9 cellular contexts compared by ENCODE assay signal in genomic region chr4:6469898-6470501, GRCh38. TPM values are rescaled to one million over a fixed set of nuclear protein-coding genes. Genes with fewer than 3 reads are reported as not detected.
A peak's percentile ranks its signal among the peaks of the same experiment; 100 is the strongest.
DNase-seq lines count a peak whose midpoint lies in the region; ATAC-seq and TF ChIP-seq lines count a peak whose summit lies in the region.
"Had no signal": no experiment of that assay in that cellular context is flagged by ENCODE, and none has a peak within 500 bp of the region (broad histone marks: within the 10 kb centered on the region; RNA-seq: fewer than 3 reads in every experiment).

No MANE protein-coding gene starts in this region.

- no peaks in the 10 kb centered on the region for H3F3A ChIP-seq in PC-3 (ENCODE audit: low read length, unreplicated experiment)

- peak overlapping the region; percentile 89 for H3K18ac ChIP-seq in neuronal stem cell (ENCODE audit: low read length)

- intact Hi-C loops in A673 (cut with micrococcal nuclease; ENCODE audit: unreplicated experiment) (no loop called here), PC-3 (cut with micrococcal nuclease) (no loop called here), left colon (cut with DNase I, micrococcal nuclease) (no loop called here), aorta (cut with DNase I) (no loop called here)

- peak overlapping the region; percentile 16 for H2BK120ac ChIP-seq in neuronal stem cell (ENCODE audit: low read depth, low read length)

- no peak overlapping the region for H4K91ac ChIP-seq in neuronal stem cell (ENCODE audit: low read depth, low read length, poor library complexity)

- no peaks in the 10 kb centered on the region for H3K79me1 ChIP-seq in neuronal stem cell (ENCODE audit: low read depth, low read length)

- POLR2A ChIA-PET in A673 (lab: Charles Lee; ENCODE audit: low non-redundant PET) (no interaction called here), PC-3 (lab: Charles Lee; ENCODE audit: unreplicated experiment) (interaction anchor here (0.6 kb wide), 1 partner anchor 138 kb away, joined by 3 read pairs; no protein-coding TSS in a partner anchor)

- H3K9me3 ChIP-seq in A673 (ENCODE audit: low read depth, low read length, poor library complexity, severe bottlenecking) (no peaks in the 10 kb centered on the region), PC-3 (ENCODE audit: low read length) (no peaks in the 10 kb centered on the region), fibroblast of lung (ENCODE audit: control insufficient read depth, insufficient read depth, low read depth, low read length) (no peaks in the 10 kb centered on the region), neuronal stem cell (replicated peaks in 1 of 2; ENCODE audit: control insufficient read depth in 2 of 2, insufficient read depth in 1 of 2, low read depth in 1 of 2, low read length in 2 of 2) (no peaks in the 10 kb centered on the region), aorta (ENCODE audit: control insufficient read depth, low read length) (no peaks in the 10 kb centered on the region)

- no peak overlapping the region for H2BK5ac ChIP-seq in neuronal stem cell (ENCODE audit: low read length)

- ATAC-seq in PC-3 (no peak), left colon (no peak), aorta (ENCODE audit: low FRiP score) (no peak), HG02763 (IDR thresholded peaks at IDR 0.05; ENCODE audit: unreplicated experiment) (no peak)

- CTCF ChIA-PET in A673 (lab: Charles Lee) (no interaction called here), PC-3 (lab: Charles Lee) (no interaction called here)

- H3K4me2 ChIP-seq in PC-3 (ENCODE audit: low read length) (peak overlapping the region; percentile 86), fibroblast of lung (ENCODE audit: extremely low read depth, insufficient read depth, low read length) (peak overlapping the region; percentile 59), neuronal stem cell (ENCODE audit: insufficient read depth, low read length, poor library complexity, severe bottlenecking) (peak overlapping the region; percentile 88)

- H4K20me1 ChIP-seq in PC-3 (ENCODE audit: low read length), result no peaks in the 10 kb centered on the region
- H4K20me1 ChIP-seq in fibroblast of lung (ENCODE audit: control insufficient read depth, extremely low read depth, insufficient read depth, low read length), result no peaks in the 10 kb centered on the region

- no CpG with 5 or more reads among the region's 18 CpGs for WGBS in neuronal stem cell (ENCODE audit: extremely low coverage in 2 of 2, insufficient read length in 2 of 2, insufficient replicate concordance in 1 of 2), 2 donors
- WGBS in aorta, 2 donors, result 58 to 68% methylated on average over 18 of the region's 18 CpGs

- H3K79me2 ChIP-seq in PC-3 (ENCODE audit: low read length), result peaks cover 16% of the 10 kb centered on the region
- no peaks in the 10 kb centered on the region for H3K79me2 ChIP-seq in fibroblast of lung (ENCODE audit: control insufficient read depth, insufficient read depth, low read length)

- H2BK15ac ChIP-seq in neuronal stem cell (ENCODE audit: low read length), result peak overlapping the region; percentile 32

- H2AFZ ChIP-seq in PC-3 (ENCODE audit: low read length), result peak overlapping the region; percentile 52
- no peak overlapping the region for H2AFZ ChIP-seq in fibroblast of lung (ENCODE audit: low read length)
- H2AFZ ChIP-seq in neuronal stem cell (ENCODE audit: low read length), result peak overlapping the region; percentile 94

- H4K8ac ChIP-seq in neuronal stem cell (ENCODE audit: low read depth, low read length), result no peak overlapping the region

- H3K9ac ChIP-seq in PC-3 (ENCODE audit: low read length) (peak overlapping the region; percentile 41), fibroblast of lung (ENCODE audit: insufficient read depth, low read length) (no peak overlapping the region), neuronal stem cell (ENCODE audit: low read depth, low read length, poor library complexity) (peak overlapping the region; percentile 82)

- H3K36me3 ChIP-seq in A673 (ENCODE audit: insufficient read depth, low read length, poor library complexity, severe bottlenecking), result no peaks in the 10 kb centered on the region
- H3K36me3 ChIP-seq in PC-3 (ENCODE audit: low read depth, low read length), result no peaks in the 10 kb centered on the region
- H3K36me3 ChIP-seq in fibroblast of lung (ENCODE audit: control insufficient read depth, insufficient read depth, low read length), result no peaks in the 10 kb centered on the region
- no peaks in the 10 kb centered on the region for H3K36me3 ChIP-seq in neuronal stem cell (replicated peaks in 1 of 2; ENCODE audit: control insufficient read depth in 2 of 2, insufficient read depth in 2 of 2, low read length in 2 of 2)
- no peaks in the 10 kb centered on the region for H3K36me3 ChIP-seq in aorta (ENCODE audit: control insufficient read depth in 1 of 2, insufficient read depth in 2 of 2, low read length in 1 of 2)

- H3K27me3 ChIP-seq in A673 (replicated peaks; ENCODE audit: insufficient read depth, low read depth, low read length, poor library complexity) (peaks cover 79% of the 10 kb centered on the region), PC-3 (ENCODE audit: low read length) (no peaks in the 10 kb centered on the region), fibroblast of lung (ENCODE audit: control insufficient read depth, insufficient read depth, low read length) (peaks cover 2% of the 10 kb centered on the region), neuronal stem cell (ENCODE audit: control insufficient read depth in 3 of 3, insufficient read depth in 3 of 3, low read depth in 1 of 3, low read length in 3 of 3) (peaks cover 10 to 94% (median 44%) of the 10 kb centered on the region in 3 experiments), aorta (ENCODE audit: control insufficient read depth in 1 of 2, insufficient read depth in 2 of 2, low read length in 1 of 2) (peaks cover 0 to 2% of the 10 kb centered on the region in 2 donors)

- no peak overlapping the region for H3K27ac ChIP-seq in A673 (ENCODE audit: low read depth, low read length, poor library complexity, severe bottlenecking)
- H3K27ac ChIP-seq in PC-3 (ENCODE audit: low read length), result peak overlapping the region; percentile 56
- no peak overlapping the region for H3K27ac ChIP-seq in fibroblast of lung (ENCODE audit: insufficient read depth, low read length)
- H3K27ac ChIP-seq in neuronal stem cell (replicated peaks; ENCODE audit: low read length), result no peak overlapping the region
- no peak overlapping the region for H3K27ac ChIP-seq in aorta (ENCODE audit: low read depth in 1 of 2, low read length in 2 of 2)
- H3K27ac ChIP-seq: foreskin keratinocyte had no signal

- DNase-seq in A673 (ENCODE audit: low spot score), result no peak
- DNase-seq in PC-3, result no peak
- no peak for DNase-seq in fibroblast of lung (ENCODE audit: low read depth in 2 of 2)
- no peak for DNase-seq in neuronal stem cell (ENCODE audit: low spot score)
- no peak for DNase-seq in T-helper 1 cell
- no peak for DNase-seq in left colon
- DNase-seq in aorta, result no peak
- DNase-seq: foreskin keratinocyte had no signal

- BruUV-seq in A673 (replicated peaks; lab: Mats Ljungman, UMichigan) (no TSS peak), PC-3 (replicated peaks; lab: Mats Ljungman, UMichigan) (no TSS peak)

- peak overlapping the region; percentile 80 for H3K23ac ChIP-seq in neuronal stem cell (ENCODE audit: low read depth, low read length, poor library complexity)

- peak overlapping the region; percentile 23 for H2AK5ac ChIP-seq in neuronal stem cell (ENCODE audit: low read depth, low read length)

- TF ChIP-seq CTCF in A673 (conservative IDR thresholded peaks at IDR 0.05; ENCODE audit: low read depth, low read length), result no peak
- no peak for TF ChIP-seq CTCF in PC-3 (conservative IDR thresholded peaks at IDR 0.05; ENCODE audit: low read depth, low read length)
- no peak for TF ChIP-seq CTCF in fibroblast of lung (conservative IDR thresholded peaks at IDR 0.05 in 1 of 2, IDR thresholded peaks at IDR 0.05 in 1 of 2; ENCODE audit: low read depth in 1 of 2, low read length in 2 of 2)

- peak overlapping the region; percentile 78 for H3K14ac ChIP-seq in neuronal stem cell (ENCODE audit: low read length)

- H2BK12ac ChIP-seq in neuronal stem cell (ENCODE audit: low read length), result no peak overlapping the region

- H3K4me3 ChIP-seq in A673 (ENCODE audit: low read depth, low read length, poor library complexity, severe bottlenecking) (peak overlapping the region; percentile 33), PC-3 (ENCODE audit: low read length) (peak overlapping the region; percentile 78), fibroblast of lung (replicated peaks in 1 of 4; ENCODE audit: control extremely low read depth in 1 of 4, insufficient read depth in 1 of 4, low read depth in 3 of 4, low read length in 4 of 4) (no peak overlapping the region), neuronal stem cell (ENCODE audit: low read length in 2 of 2) (peak overlapping the region; percentile 39 to 81), aorta (ENCODE audit: low read length in 2 of 2) (peak overlapping the region in 1 of 2 donors; percentile 24)

- no peaks in the 10 kb centered on the region for H3K9me2 ChIP-seq in PC-3 (replicated peaks; ENCODE audit: low read length)

- no peak overlapping the region for H3K4ac ChIP-seq in neuronal stem cell (ENCODE audit: low read length)

- H3K4me1 ChIP-seq in A673 (ENCODE audit: insufficient read depth, low read length, poor library complexity, severe bottlenecking), result no peaks in the 10 kb centered on the region
- peaks cover 6% of the 10 kb centered on the region; the same call in 1 of the 2 replicates for H3K4me1 ChIP-seq in PC-3 (ENCODE audit: insufficient read depth, low read length)
- no peaks in the 10 kb centered on the region for H3K4me1 ChIP-seq in fibroblast of lung (ENCODE audit: control insufficient read depth, extremely low read depth, insufficient read depth, low read length)
- H3K4me1 ChIP-seq in neuronal stem cell (ENCODE audit: control insufficient read depth in 2 of 2, insufficient read depth in 1 of 2, low read depth in 1 of 2, low read length in 2 of 2), result peaks cover 0 to 2% of the 10 kb centered on the region in 2 donors
- H3K4me1 ChIP-seq in aorta (ENCODE audit: control insufficient read depth in 1 of 2, insufficient read depth in 2 of 2, low read length in 2 of 2), result no peaks in the 10 kb centered on the region
- H3K4me1 ChIP-seq: foreskin keratinocyte had no signal

RNA-seq across cellular contexts. Expression of gene PPP2R2C, which starts 2.4 kb away (rescaled TPM):
- total RNA-seq in A673 (2021) (0.20 TPM in 1 of 2 replicates, not detected in the other), PC-3 (2014; rRNA removed) (7.0 and 9.5 TPM in 2 replicates), fibroblast of lung (under 0.01 and 0.17 TPM in 2 replicates), left colon (under 1 TPM in 1 of 2 donors, not detected in 1; 0.53 TPM), aorta (1 to 10 TPM in 1 of 2 donors, under 1 TPM in 1; 0.65 to 1.3 TPM)
- polyA plus RNA-seq in fibroblast of lung (0.10 and 0.17 TPM in 2 replicates), aorta (under 1 TPM in 1 of 2 donors, not detected in 1; 0.25 TPM)
- not detected in 2 replicates for polyA plus RNA-seq in fibroblast of lung (2012)
- polyA minus RNA-seq in fibroblast of lung (ENCODE audit: low replicate concordance), result 0.52 TPM in 1 of 2 replicates, not detected in the other
- 3.3 TPM for polyA plus RNA-seq in neuronal stem cell (2013, experiment 1 of 2)
- 3.1 TPM for polyA plus RNA-seq in neuronal stem cell (2013, experiment 2 of 2)

Comparison
In these comparisons a context has a peak if more than half of its experiments do, and no peak if none do; other contexts are left out.
1. H3K4me3 ChIP-seq: peak in A673 (single experiment), PC-3 (single experiment) and neuronal stem cell (2 of 2); none in fibroblast of lung (0 of 4).
2. Peak in every context shown above with its lines, with median percentiles within 50 percentile points of each other: H3K4me2 ChIP-seq.